Comparison of ENCODE assay signal across 1 cellular context in the genomic region with DNA sequence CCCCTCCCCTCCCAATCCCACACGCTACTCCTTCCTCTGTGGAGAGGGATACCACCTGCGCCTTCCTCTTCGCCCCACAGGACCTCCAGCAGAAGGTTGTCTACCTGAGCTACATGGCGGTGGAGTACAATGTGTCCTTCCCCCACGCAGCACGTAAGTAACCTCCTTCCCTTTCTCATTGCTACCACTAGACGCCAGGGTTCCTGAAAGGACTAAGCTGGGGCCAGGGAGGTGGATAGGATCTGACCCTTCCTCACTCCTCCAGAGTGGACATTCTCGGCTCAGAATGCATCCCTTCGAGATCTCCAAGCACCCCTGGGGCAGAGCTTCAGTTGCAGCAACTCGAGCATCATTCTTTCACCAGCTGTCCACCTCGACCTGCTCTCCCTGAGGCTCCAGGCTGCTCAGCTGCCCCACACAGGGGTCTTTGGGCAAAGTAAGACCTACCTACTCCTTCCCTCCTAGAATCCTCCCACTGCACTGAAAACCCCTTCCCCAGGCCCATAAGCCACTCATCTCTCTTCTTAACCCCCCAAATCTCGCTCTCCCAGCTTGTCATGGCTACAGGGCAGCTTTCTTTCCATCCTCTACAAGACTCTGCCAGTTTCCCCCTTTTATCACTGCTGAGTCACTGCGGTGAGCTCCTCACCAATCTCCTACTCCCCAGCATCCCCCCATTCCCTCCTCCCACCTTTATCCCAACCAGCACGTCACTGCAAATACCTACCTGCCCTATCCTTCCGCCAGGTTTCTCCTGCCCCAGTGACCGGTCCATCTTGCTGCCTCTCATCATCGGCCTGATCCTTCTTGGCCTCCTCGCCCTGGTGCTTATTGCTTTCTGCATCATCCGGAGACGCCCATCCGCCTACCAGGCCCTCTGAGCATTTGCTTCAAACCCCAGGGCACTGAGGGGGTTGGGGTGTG.
TF ChIP-seq lines count a peak whose summit lies in the region.

No MANE protein-coding gene starts in this region.

TF ChIP-seq in liver, 16 proteins besides CTCF, POLR2A, EP300 and RAD21 (continued from another document):
- TF ChIP-seq REST (IDR thresholded peaks at IDR 0.05) (no peak), RXRA (IDR thresholded peaks at IDR 0.05) (no peak), ATF3 (IDR thresholded peaks at IDR 0.05) (no peak), YY1 (IDR thresholded peaks at IDR 0.05) (no peak), JUND (IDR thresholded peaks at IDR 0.05) (no peak), HNF4G (IDR thresholded peaks at IDR 0.05) (no peak), ZBTB33 (IDR thresholded peaks at IDR 0.05) (no peak), NR2F2 (IDR thresholded peaks at IDR 0.05) (no peak)
- TF ChIP-seq, protein P1, sequence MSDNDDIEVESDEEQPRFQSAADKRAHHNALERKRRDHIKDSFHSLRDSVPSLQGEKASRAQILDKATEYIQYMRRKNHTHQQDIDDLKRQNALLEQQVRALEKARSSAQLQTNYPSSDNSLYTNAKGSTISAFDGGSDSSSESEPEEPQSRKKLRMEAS (IDR thresholded peaks at IDR 0.05), result no peak
